In the genomic region with DNA sequence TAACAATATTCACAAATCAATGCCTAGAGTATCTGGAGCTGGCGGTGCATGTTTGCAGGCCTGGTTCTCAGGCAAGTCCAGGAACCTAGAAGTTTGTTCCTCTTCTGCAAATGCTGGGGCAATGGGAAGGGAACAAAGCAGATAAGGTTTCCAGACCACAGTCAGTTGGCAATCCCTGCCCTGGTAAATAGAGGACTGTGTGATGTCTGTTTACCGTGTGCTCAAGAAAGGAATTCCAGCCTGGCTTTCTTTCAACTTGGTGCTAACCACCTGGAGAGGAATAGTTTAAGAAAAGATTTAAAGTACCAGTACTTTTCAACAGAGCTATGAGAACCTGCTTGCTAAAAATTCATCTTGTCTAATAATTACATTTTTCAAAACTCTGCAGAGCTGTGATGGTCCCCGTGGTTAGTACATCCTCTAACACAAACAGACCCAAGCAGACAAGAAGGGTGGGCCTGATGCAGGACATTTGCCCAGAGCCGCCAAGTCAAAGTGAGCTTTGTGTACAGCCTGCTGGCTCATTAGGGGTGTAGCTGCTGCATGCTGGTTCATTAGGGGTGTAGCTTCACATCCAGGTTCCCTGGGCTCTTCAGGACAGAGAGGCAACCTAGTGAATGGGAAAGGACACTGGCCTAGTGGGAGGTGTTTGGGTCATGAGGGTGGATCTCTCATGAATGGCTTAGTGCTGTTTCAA, we compare ENCODE assay signal across 19 cellular contexts.
A peak's percentile ranks its signal among the peaks of the same experiment; 100 is the strongest.
DNase-seq lines count a peak whose midpoint lies in the region; ATAC-seq and TF ChIP-seq lines count a peak whose summit lies in the region.
"Had no signal": no experiment of that assay in that cellular context is flagged by ENCODE, and none has a peak within 500 bp of the region (broad histone marks: within the 10 kb centered on the region; RNA-seq: fewer than 3 reads in every experiment).

No MANE protein-coding gene starts in this region.

- no peak for ATAC-seq in esophagus mucosa
- ATAC-seq: HCT116; naive thymus-derived CD8-positive, alpha-beta T cell; T-helper 17 cell had no signal

- H3K9ac ChIP-seq in mammary epithelial cell (ENCODE audit: insufficient read depth, low read length), result no peak overlapping the region
- H3K9ac ChIP-seq: parathyroid adenoma had no signal

- peaks cover 7% of the 10 kb centered on the region for H3K9me3 ChIP-seq in mammary epithelial cell (replicated peaks; ENCODE audit: insufficient read depth, low read length)
- H3K9me3 ChIP-seq in prostate gland, result no peaks in the 10 kb centered on the region
- H3K9me3 ChIP-seq: esophagus muscularis mucosa had no signal

- H3K4me3 ChIP-seq in mammary epithelial cell (replicated peaks in 1 of 3; ENCODE audit: insufficient read depth in 1 of 3, low read depth in 2 of 3, low read length in 3 of 3), result no peak overlapping the region
- H3K4me3 ChIP-seq in prostate gland, result no peak overlapping the region
- H3K4me3 ChIP-seq: cardiac muscle cell, dorsolateral prefrontal cortex, esophagus muscularis mucosa had no signal

- DNase-seq in HT-29 (ENCODE audit: low spot score) (peak; percentile 88), NCI-H774 (lab: John Stamatoyannopoulos, UW) (peak; percentile 39), mammary epithelial cell (peak; percentile 20), prostate gland (ENCODE audit: low spot score) (peak; percentile 91), cerebellum (ENCODE audit: low spot score) (no peak), NCI-H187 (lab: John Stamatoyannopoulos, UW) (no peak)
- DNase-seq: activated CD4-positive, CD25-positive, alpha-beta regulatory T cell treated with anti-CD3 and anti-CD28 coated beads, Interleukin-2, amount 50 U/mL, for 72 hours; dorsolateral prefrontal cortex; glutamatergic neuron; KG1; naive thymus-derived CD8-positive, alpha-beta T cell; SHP77; stimulated activated CD4-positive, alpha-beta T cell treated with anti-CD3 and anti-CD28 coated beads, Interleukin-2, amount 100 ng/mL, for 48 hours; T-helper 17 cell had no signal

- CTCF ChIA-PET in mammary epithelial cell (lab: Charles Lee; ENCODE audit: low non-redundant PET), result no interaction called here

- H4K20me1 ChIP-seq in mammary epithelial cell (ENCODE audit: insufficient read depth, low read length), result no peaks in the 10 kb centered on the region

- H2AFZ ChIP-seq in mammary epithelial cell (ENCODE audit: low read depth, low read length), result no peak overlapping the region
- H2AFZ ChIP-seq: parathyroid adenoma had no signal

- H3K27ac ChIP-seq in mammary epithelial cell (ENCODE audit: insufficient read depth, low read depth, low read length), result peak overlapping the region; percentile 37
- peak overlapping the region; percentile 56 to 57 for H3K27ac ChIP-seq in prostate gland
- H3K27ac ChIP-seq: cardiac muscle cell, dorsolateral prefrontal cortex, esophagus muscularis mucosa, parathyroid adenoma had no signal

- H3K27me3 ChIP-seq in mammary epithelial cell (ENCODE audit: insufficient read depth, low read length) (no peaks in the 10 kb centered on the region), prostate gland (replicated peaks; ENCODE audit: insufficient read depth) (no peaks in the 10 kb centered on the region)
- H3K27me3 ChIP-seq: cardiac muscle cell, esophagus muscularis mucosa had no signal

- TF ChIP-seq POLR2A in prostate gland (IDR thresholded peaks at IDR 0.05), result no peak

- peaks cover 20% of the 10 kb centered on the region for H3K4me1 ChIP-seq in mammary epithelial cell (ENCODE audit: insufficient read depth, low read length)
- peaks cover 5% of the 10 kb centered on the region for H3K4me1 ChIP-seq in prostate gland (replicated peaks)
- H3K4me1 ChIP-seq: esophagus muscularis mucosa, parathyroid adenoma had no signal

- no peaks in the 10 kb centered on the region for H3K79me2 ChIP-seq in mammary epithelial cell (ENCODE audit: insufficient read depth, low read length)
- H3K79me2 ChIP-seq: parathyroid adenoma had no signal

- TF ChIP-seq CTCF in mammary epithelial cell (conservative IDR thresholded peaks at IDR 0.05 in 1 of 2, IDR thresholded peaks at IDR 0.05 in 1 of 2; ENCODE audit: extremely low read depth in 1 of 2, insufficient read depth in 1 of 2, low read depth in 1 of 2, low read length in 2 of 2) (no peak), prostate gland (IDR thresholded peaks at IDR 0.05) (no peak)

- 39% methylated on average over 4 of the region's 4 CpGs for WGBS in mammary epithelial cell (ENCODE audit: low coverage, missing lambda C conversion rate)
- WGBS in prostate gland, result 16% methylated on average over 4 of the region's 4 CpGs

- H3K4me2 ChIP-seq in mammary epithelial cell (ENCODE audit: insufficient read depth, low read depth, low read length), result peak overlapping the region; percentile 55

- dilution Hi-C loops in mammary epithelial cell (cut with HindIII; ENCODE audit: low sequenced_read_pairs), result no loop called here

- H3K36me3 ChIP-seq in mammary epithelial cell (ENCODE audit: insufficient read depth, low read length), result no peaks in the 10 kb centered on the region
- no peaks in the 10 kb centered on the region for H3K36me3 ChIP-seq in prostate gland
- H3K36me3 ChIP-seq: cardiac muscle cell, esophagus muscularis mucosa had no signal

- in situ Hi-C loops in mammary epithelial cell (cut with MboI; ENCODE audit: low sequenced_read_pairs in 2 of 2), result no loop called here

- no TSS peak for BruUV-seq in mammary epithelial cell (replicated peaks; lab: Mats Ljungman, UMichigan)

- intact Hi-C loops in mammary epithelial cell (cut with micrococcal nuclease), result loop anchor here (5.0 kb wide), 1 partner anchor 148 kb away; no protein-coding TSS in a partner anchor
- intact Hi-C loops in prostate gland (cut with DNase I), result loop anchor here (5.0 to 10.0 kb wide), 2 partner anchors 37 to 141 kb away; no protein-coding TSS in a partner anchor

Comparison
In these comparisons a context has a peak if more than half of its experiments do, and no peak if none do; other contexts are left out.
1. DNase-seq: peak in HT-29 (single experiment), NCI-H774 (single experiment), mammary epithelial cell (single experiment) and prostate gland (single experiment); none in cerebellum (single experiment) and NCI-H187 (0 of 2).